ENCODE assay signal across 17 cellular contexts in the genomic region with DNA sequence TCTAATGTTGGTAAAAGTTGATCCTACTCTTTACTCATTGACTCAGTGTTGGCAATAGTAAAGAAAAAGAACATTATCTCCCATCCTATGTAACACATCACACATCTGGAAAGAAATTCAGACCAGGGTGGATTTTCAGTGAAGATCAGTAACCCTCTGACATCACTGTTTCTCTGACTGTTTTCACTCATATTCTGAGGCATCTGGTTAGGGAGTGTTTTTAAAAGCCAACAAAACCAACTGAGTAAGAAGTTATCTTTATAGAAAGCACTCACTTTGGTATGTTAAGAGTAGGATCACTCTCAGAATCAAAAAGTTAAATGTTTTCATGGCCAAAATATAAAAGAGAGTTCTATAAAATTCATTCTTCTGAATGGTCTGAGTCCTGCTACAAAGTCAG.
"Had no signal": no experiment of that assay in that cellular context is flagged by ENCODE, and none has a peak within 500 bp of the region (broad histone marks: within the 10 kb centered on the region; RNA-seq: fewer than 3 reads in every experiment).

No MANE protein-coding gene starts in this region.

- H3K4me3 Mint-ChIP-seq: activated naive CD8-positive, alpha-beta T cell treated with anti-CD3 and anti-CD28 coated beads for 36 hours; activated T-cell treated with anti-CD3 and anti-CD28 coated beads, Interleukin-2, amount 50 U/mL, for 4 hours; T-helper 17 cell; type B pancreatic cell had no signal

- DNase-seq: activated CD4-positive, alpha-beta T cell treated with anti-CD3 and anti-CD28 coated beads, Interleukin-2, amount 50 U/mL, for 1 hour; activated CD4-positive, CD25-positive, alpha-beta regulatory T cell; activated gamma-delta T cell treated with Interleukin-2 at 50 U/mL for 16 hours; activated naive CD8-positive, alpha-beta T cell treated with anti-CD3 and anti-CD28 coated beads for 36 hours; activated T-cell treated with anti-CD3 and anti-CD28 coated beads, Interleukin-2, amount 50 U/mL, for 4 hours; anterior cingulate cortex; effector CD4-positive, alpha-beta T cell; hypothalamus; kidney glomerular epithelial cell; midbrain; right cardiac atrium; stimulated activated naive CD4-positive, alpha-beta T cell; T-helper 17 cell had no signal

- H3K9me3 ChIP-seq: neutrophil had no signal

- ATAC-seq: activated T-cell treated with anti-CD3 and anti-CD28 coated beads, Interleukin-2, amount 50 U/mL, for 4 hours; right cardiac atrium; T-helper 17 cell had no signal

- H3K27me3 Mint-ChIP-seq: activated naive CD8-positive, alpha-beta T cell treated with anti-CD3 and anti-CD28 coated beads for 36 hours; T-helper 17 cell; type B pancreatic cell had no signal

- H3K4me1 Mint-ChIP-seq: activated naive CD8-positive, alpha-beta T cell treated with anti-CD3 and anti-CD28 coated beads for 36 hours; T-helper 17 cell had no signal

- H3K27me3 ChIP-seq: neutrophil had no signal

- H3K36me3 Mint-ChIP-seq: activated naive CD8-positive, alpha-beta T cell treated with anti-CD3 and anti-CD28 coated beads for 36 hours had no signal

- H3K36me3 ChIP-seq: neutrophil had no signal

- H3K27ac ChIP-seq: neutrophil had no signal

- H3K27ac Mint-ChIP-seq: activated naive CD8-positive, alpha-beta T cell treated with anti-CD3 and anti-CD28 coated beads for 36 hours; T-helper 17 cell; type B pancreatic cell had no signal

- FAIRE-seq: endothelial cell of umbilical vein, TTC549 had no signal

- H3K9me3 Mint-ChIP-seq: activated naive CD8-positive, alpha-beta T cell treated with anti-CD3 and anti-CD28 coated beads for 36 hours; activated T-cell treated with anti-CD3 and anti-CD28 coated beads, Interleukin-2, amount 50 U/mL, for 4 hours; type B pancreatic cell had no signal
